ENCODE assay signal across 1 cellular context in the genomic region with DNA sequence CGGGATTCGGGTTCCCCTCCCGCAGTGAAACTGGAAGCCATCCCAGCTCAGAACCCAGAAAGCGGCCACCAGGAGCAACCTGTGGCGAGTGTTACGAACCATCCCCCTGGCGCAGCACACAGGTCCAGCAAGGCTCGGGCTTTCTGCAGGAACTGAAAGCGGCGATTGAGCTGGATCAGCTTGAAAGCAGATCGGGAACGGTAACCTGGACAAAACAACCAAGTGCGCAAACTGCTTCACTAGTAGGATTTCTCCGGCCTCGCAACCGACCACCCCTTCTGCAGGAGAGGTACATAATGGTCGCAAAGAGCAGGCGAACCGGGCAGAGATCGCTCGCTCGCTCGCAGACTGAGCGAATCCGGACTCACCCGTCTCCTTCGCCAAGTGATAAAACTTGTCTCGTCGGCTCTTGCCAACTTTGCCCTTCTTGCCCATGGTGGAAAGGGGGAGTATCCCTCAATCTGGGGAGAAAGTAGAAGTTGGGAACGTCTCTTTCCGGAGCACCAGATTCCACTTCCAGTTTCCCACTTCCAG.
TF ChIP-seq lines count a peak whose summit lies in the region.

No MANE protein-coding gene starts in this region.

TF ChIP-seq in HepG2, 621 proteins besides CTCF, POLR2A, EP300 and RAD21 (continued from another document):
- TF ChIP-seq, protein P1, sequence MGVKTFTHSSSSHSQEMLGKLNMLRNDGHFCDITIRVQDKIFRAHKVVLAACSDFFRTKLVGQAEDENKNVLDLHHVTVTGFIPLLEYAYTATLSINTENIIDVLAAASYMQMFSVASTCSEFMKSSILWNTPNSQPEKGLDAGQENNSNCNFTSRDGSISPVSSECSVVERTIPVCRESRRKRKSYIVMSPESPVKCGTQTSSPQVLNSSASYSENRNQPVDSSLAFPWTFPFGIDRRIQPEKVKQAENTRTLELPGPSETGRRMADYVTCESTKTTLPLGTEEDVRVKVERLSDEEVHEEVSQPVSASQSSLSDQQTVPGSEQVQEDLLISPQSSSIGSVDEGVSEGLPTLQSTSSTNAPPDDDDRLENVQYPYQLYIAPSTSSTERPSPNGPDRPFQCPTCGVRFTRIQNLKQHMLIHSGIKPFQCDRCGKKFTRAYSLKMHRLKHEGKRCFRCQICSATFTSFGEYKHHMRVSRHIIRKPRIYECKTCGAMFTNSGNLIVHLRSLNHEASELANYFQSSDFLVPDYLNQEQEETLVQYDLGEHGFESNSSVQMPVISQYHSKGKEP (CRISPR knock-in tag; IDR thresholded peaks at IDR 0.05): no peak
- no peak for TF ChIP-seq ZNF784 (CRISPR knock-in tag; IDR thresholded peaks at IDR 0.05; ENCODE audit: borderline replicate concordance)
- peak; percentile 13; the same call in 1 of the 2 replicates for TF ChIP-seq BRD4 (CRISPR knock-in tag; IDR thresholded peaks at IDR 0.05)
- TF ChIP-seq, protein P2, sequence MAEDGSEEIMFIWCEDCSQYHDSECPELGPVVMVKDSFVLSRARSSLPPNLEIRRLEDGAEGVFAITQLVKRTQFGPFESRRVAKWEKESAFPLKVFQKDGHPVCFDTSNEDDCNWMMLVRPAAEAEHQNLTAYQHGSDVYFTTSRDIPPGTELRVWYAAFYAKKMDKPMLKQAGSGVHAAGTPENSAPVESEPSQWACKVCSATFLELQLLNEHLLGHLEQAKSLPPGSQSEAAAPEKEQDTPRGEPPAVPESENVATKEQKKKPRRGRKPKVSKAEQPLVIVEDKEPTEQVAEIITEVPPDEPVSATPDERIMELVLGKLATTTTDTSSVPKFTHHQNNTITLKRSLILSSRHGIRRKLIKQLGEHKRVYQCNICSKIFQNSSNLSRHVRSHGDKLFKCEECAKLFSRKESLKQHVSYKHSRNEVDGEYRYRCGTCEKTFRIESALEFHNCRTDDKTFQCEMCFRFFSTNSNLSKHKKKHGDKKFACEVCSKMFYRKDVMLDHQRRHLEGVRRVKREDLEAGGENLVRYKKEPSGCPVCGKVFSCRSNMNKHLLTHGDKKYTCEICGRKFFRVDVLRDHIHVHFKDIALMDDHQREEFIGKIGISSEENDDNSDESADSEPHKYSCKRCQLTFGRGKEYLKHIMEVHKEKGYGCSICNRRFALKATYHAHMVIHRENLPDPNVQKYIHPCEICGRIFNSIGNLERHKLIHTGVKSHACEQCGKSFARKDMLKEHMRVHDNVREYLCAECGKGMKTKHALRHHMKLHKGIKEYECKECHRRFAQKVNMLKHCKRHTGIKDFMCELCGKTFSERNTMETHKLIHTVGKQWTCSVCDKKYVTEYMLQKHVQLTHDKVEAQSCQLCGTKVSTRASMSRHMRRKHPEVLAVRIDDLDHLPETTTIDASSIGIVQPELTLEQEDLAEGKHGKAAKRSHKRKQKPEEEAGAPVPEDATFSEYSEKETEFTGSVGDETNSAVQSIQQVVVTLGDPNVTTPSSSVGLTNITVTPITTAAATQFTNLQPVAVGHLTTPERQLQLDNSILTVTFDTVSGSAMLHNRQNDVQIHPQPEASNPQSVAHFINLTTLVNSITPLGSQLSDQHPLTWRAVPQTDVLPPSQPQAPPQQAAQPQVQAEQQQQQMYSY (CRISPR knock-in tag; IDR thresholded peaks at IDR 0.05): no peak
- TF ChIP-seq ZNF260 (CRISPR knock-in tag; IDR thresholded peaks at IDR 0.05; ENCODE audit: borderline replicate concordance, low read depth): no peak
- TF ChIP-seq CHCHD3 (CRISPR knock-in tag; IDR thresholded peaks at IDR 0.05): no peak
- no peak for TF ChIP-seq FOXA1 (IDR thresholded peaks at IDR 0.05)
- no peak for TF ChIP-seq FOXA1 (CRISPR knock-in tag; IDR thresholded peaks at IDR 0.05)
- no peak for TF ChIP-seq RFX5 (IDR thresholded peaks at IDR 0.05; ENCODE audit: low read depth, low read length)
- TF ChIP-seq CEBPB (IDR thresholded peaks at IDR 0.05; ENCODE audit: borderline replicate concordance, low read depth, low read length): no peak
- TF ChIP-seq JUND (CRISPR knock-in tag; IDR thresholded peaks at IDR 0.05): no peak
- TF ChIP-seq, protein P3, sequence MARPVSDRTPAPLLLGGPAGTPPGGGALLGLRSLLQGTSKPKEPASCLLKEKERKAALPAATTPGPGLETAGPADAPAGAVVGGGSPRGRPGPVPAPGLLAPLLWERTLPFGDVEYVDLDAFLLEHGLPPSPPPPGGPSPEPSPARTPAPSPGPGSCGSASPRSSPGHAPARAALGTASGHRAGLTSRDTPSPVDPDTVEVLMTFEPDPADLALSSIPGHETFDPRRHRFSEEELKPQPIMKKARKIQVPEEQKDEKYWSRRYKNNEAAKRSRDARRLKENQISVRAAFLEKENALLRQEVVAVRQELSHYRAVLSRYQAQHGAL (CRISPR knock-in tag; IDR thresholded peaks at IDR 0.05; ENCODE audit: not compliant biosample characterization): no peak
- no peak for TF ChIP-seq ZNF773 (CRISPR knock-in tag; IDR thresholded peaks at IDR 0.05; ENCODE audit: borderline replicate concordance)
- no peak for TF ChIP-seq MXD4 (CRISPR knock-in tag; IDR thresholded peaks at IDR 0.05)
- no peak for TF ChIP-seq ZNF652 (CRISPR knock-in tag; IDR thresholded peaks at IDR 0.05; ENCODE audit: borderline replicate concordance, low read depth)
- peak; percentile 54; the same call in 1 of the 2 replicates for TF ChIP-seq ZNF616 (CRISPR knock-in tag; IDR thresholded peaks at IDR 0.05; ENCODE audit: low read depth)
- TF ChIP-seq, protein P4, sequence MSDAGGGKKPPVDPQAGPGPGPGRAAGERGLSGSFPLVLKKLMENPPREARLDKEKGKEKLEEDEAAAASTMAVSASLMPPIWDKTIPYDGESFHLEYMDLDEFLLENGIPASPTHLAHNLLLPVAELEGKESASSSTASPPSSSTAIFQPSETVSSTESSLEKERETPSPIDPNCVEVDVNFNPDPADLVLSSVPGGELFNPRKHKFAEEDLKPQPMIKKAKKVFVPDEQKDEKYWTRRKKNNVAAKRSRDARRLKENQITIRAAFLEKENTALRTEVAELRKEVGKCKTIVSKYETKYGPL (CRISPR knock-in tag; IDR thresholded peaks at IDR 0.05): peak; percentile 62; the same call in 1 of the 2 replicates
- TF ChIP-seq ISL2 (CRISPR knock-in tag; IDR thresholded peaks at IDR 0.05): peak; percentile 8; the same call in 1 of the 2 replicates
- TF ChIP-seq KLF15 (CRISPR knock-in tag; IDR thresholded peaks at IDR 0.05; ENCODE audit: borderline replicate concordance): no peak
- no peak for TF ChIP-seq NR3C1 (CRISPR knock-in tag; IDR thresholded peaks at IDR 0.05)
- TF ChIP-seq ZNF839 (CRISPR knock-in tag; IDR thresholded peaks at IDR 0.05; ENCODE audit: borderline replicate concordance): no peak
